In genomic region chr15:79595995-79596622, GRCh38 we compare ENCODE assay signal across 8 cellular contexts.
DNase-seq lines count a peak whose midpoint lies in the region; ATAC-seq and TF ChIP-seq lines count a peak whose summit lies in the region.

No MANE protein-coding gene starts in this region.

- DNase-seq in DMS79 (lab: John Stamatoyannopoulos, UW): peak; percentile 17
- DNase-seq in NCI-H226: peak; percentile 82
- peak; percentile 72 for DNase-seq in WTC11 (ENCODE audit: low spot score)
- peak; percentile 88 for DNase-seq in fibroblast of mammary gland (ENCODE audit: low read depth)
- DNase-seq in non-pigmented ciliary epithelial cell (ENCODE audit: low read depth): peak; percentile 19
- no peak for DNase-seq in T1000 (lab: John Stamatoyannopoulos, UW)

- peak; percentile 89 for TF ChIP-seq CTCF in WTC11 (IDR thresholded peaks at IDR 0.05)
- peak; percentile 99 for TF ChIP-seq CTCF in fibroblast of mammary gland (conservative IDR thresholded peaks at IDR 0.05; ENCODE audit: control insufficient read depth, insufficient read depth, low read depth, low read length)

- H3K4me3 Mint-ChIP-seq in WTC11: no peak overlapping the region

- ATAC-seq in GM19463 (IDR thresholded peaks at IDR 0.05; ENCODE audit: unreplicated experiment) (peak; percentile 99), HG03442 (IDR thresholded peaks at IDR 0.05; ENCODE audit: unreplicated experiment) (peak; percentile 94), WTC11 (peak; percentile 98)

- no peaks in the 10 kb centered on the region; the same call in 1 of the 2 replicates for H3K27me3 Mint-ChIP-seq in WTC11 (ENCODE audit: low read depth)

- H3K36me3 Mint-ChIP-seq in WTC11: no peaks in the 10 kb centered on the region

- H3K9me3 Mint-ChIP-seq in WTC11: no peaks in the 10 kb centered on the region

- H3K4me3 ChIP-seq in fibroblast of mammary gland (ENCODE audit: control insufficient read depth, low read depth, low read length): no peak overlapping the region

- H3K4me1 Mint-ChIP-seq in WTC11: no peaks in the 10 kb centered on the region

- CTCF ChIA-PET in WTC11 (lab: Charles Lee): interaction anchor here (0.5 to 4.3 kb wide), 90 partner anchors 8 to 825 kb away, joined by 3 to 150 read pairs (median 5); partner anchors contain the start of genes MINAR1 and TMED3

- POLR2A ChIA-PET in WTC11 (lab: Charles Lee): interaction anchor here (0.7 kb wide), 1 partner anchor 256 kb away, joined by 3 read pairs; no protein-coding TSS in a partner anchor

- H3K27ac Mint-ChIP-seq in WTC11: no peak overlapping the region

TF ChIP-seq in WTC11, 78 proteins besides CTCF, POLR2A, EP300 and RAD21 (continues in another document):
- TF ChIP-seq NR2C2 (CRISPR knock-in tag; IDR thresholded peaks at IDR 0.05) (no peak), TEAD1 (CRISPR knock-in tag; IDR thresholded peaks at IDR 0.05) (no peak; the same call in 1 of the 2 replicates), USF1 (CRISPR knock-in tag; IDR thresholded peaks at IDR 0.05) (peak; percentile 90), NFE2L1 (CRISPR knock-in tag; IDR thresholded peaks at IDR 0.05) (no peak), PRRX2 (CRISPR knock-in tag; IDR thresholded peaks at IDR 0.05) (0 out of 2 replicates have a peak, but pooled peaks have one; percentile 55), ZNF281 (CRISPR knock-in tag; IDR thresholded peaks at IDR 0.05) (no peak), ZBTB21 (CRISPR knock-in tag; IDR thresholded peaks at IDR 0.05; ENCODE audit: borderline replicate concordance) (no peak), STAT6 (CRISPR knock-in tag; conservative IDR thresholded peaks at IDR 0.05; ENCODE audit: low read depth) (no peak), MYBL2 (CRISPR knock-in tag; IDR thresholded peaks at IDR 0.05) (no peak), NFATC4 (CRISPR knock-in tag; IDR thresholded peaks at IDR 0.05) (no peak), SP1 (CRISPR knock-in tag; conservative IDR thresholded peaks at IDR 0.05) (no peak), ATF2 (CRISPR knock-in tag; IDR thresholded peaks at IDR 0.05; ENCODE audit: borderline replicate concordance, low read depth) (no peak), TEAD4 (CRISPR knock-in tag; IDR thresholded peaks at IDR 0.05) (no peak), ZNF532 (CRISPR knock-in tag; IDR thresholded peaks at IDR 0.05; ENCODE audit: borderline replicate concordance) (no peak), MAX (CRISPR knock-in tag; IDR thresholded peaks at IDR 0.05) (peak; percentile 32; the same call in 1 of the 2 replicates)
